ENCODE assay signal across 21 cellular contexts in the genomic region with DNA sequence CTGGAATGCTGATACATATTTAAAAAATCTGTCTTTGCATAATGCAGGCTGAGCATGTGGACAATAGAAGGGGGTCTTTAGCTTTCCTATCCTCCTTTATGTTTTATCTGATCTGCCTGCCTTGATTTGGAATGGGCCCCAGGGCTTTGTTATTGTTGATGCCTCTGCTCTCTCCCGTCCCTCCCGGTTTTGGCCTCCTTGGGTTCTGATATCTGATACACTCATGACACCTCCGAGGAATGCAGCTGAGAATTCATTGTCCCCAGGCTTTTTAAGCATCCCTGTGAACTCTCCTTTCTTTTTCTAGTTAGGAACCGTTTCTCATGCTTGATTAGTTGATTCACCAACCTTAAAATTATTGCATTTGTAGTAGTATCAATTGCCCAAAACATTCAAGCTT.
"Had no signal": no experiment of that assay in that cellular context is flagged by ENCODE, and none has a peak within 500 bp of the region (broad histone marks: within the 10 kb centered on the region; RNA-seq: fewer than 3 reads in every experiment).

No MANE protein-coding gene starts in this region.

- H3K4me2 ChIP-seq: hepatocyte had no signal

- H3K4me3 ChIP-seq: adrenal gland, hepatocyte, ovary, tibial nerve, uterus had no signal

- H3K4me1 ChIP-seq: adrenal gland, uterus had no signal

- H2AFZ ChIP-seq: hepatocyte had no signal

- FAIRE-seq: astrocyte, islet of Langerhans, TTC549 had no signal

- H3K36me3 ChIP-seq: adrenal gland, neutrophil, ovary, tibial nerve, uterus had no signal

- H3K9me3 ChIP-seq: adrenal gland, neutrophil, ovary, uterus had no signal

- H3K27ac ChIP-seq: adrenal gland, hepatocyte, neutrophil, ovary, tibial nerve, uterus had no signal

- H3K27me3 ChIP-seq: adrenal gland, hepatocyte, ovary, tibial nerve, uterus had no signal

- ATAC-seq: activated T-helper 17 cell treated with anti-CD3 and anti-CD28 coated beads, Interleukin-2, amount 50 U/mL, for 72 hours; naive thymus-derived CD4-positive, alpha-beta T cell; right cardiac atrium; stimulated activated naive CD8-positive, alpha-beta T cell treated with anti-CD3 and anti-CD28 coated beads, Interleukin-15, Interleukin-2, amounts not matched to agents 100 U/mL and 50 U/mL, for 24 hours; T-cell had no signal

- H3K79me2 ChIP-seq: hepatocyte had no signal

- DNase-seq: activated T-cell treated with anti-CD3 and anti-CD28 coated beads, Interleukin-2, amount 50 U/mL, for 1 hour; adrenal gland; central memory CD4-positive, alpha-beta T cell; dermis blood vessel endothelial cell; effector CD8-positive, alpha-beta T cell; foreskin melanocyte; naive thymus-derived CD4-positive, alpha-beta T cell; ovary; right cardiac atrium; stimulated activated CD4-positive, alpha-beta T cell treated with anti-CD3 and anti-CD28 coated beads, Interleukin-4, amount 100 ng/mL, for 24 hours; stimulated activated naive CD8-positive, alpha-beta T cell treated with anti-CD3 and anti-CD28 coated beads, Interleukin-15, Interleukin-2, amounts not matched to agents 100 U/mL and 50 U/mL, for 24 hours; substantia nigra; T-cell; uterus had no signal
